ENCODE assay signal across 10 cellular contexts in genomic region chr10:80502621-80503583, GRCh38. TPM values are rescaled to one million over a fixed set of nuclear protein-coding genes. Genes with fewer than 3 reads are reported as not detected.
DNase-seq lines count a peak whose midpoint lies in the region; ATAC-seq and TF ChIP-seq lines count a peak whose summit lies in the region.
"Had no signal": no experiment of that assay in that cellular context is flagged by ENCODE, and none has a peak within 500 bp of the region (broad histone marks: within the 10 kb centered on the region; RNA-seq: fewer than 3 reads in every experiment).

No MANE protein-coding gene starts in this region.

- no peak overlapping the region for H3K9ac ChIP-seq in HUES64 (ENCODE audit: low read depth, low read length)

- peaks cover 62% of the 10 kb centered on the region for H3K36me3 Mint-ChIP-seq in activated naive CD4-positive, alpha-beta T cell treated with anti-CD3 and anti-CD28 coated beads, Interleukin-2, amount 10 ng/mL, durations not matched to agents 7 days and 5 days

- DNase-seq in activated naive CD4-positive, alpha-beta T cell treated with anti-CD3 and anti-CD28 coated beads, Interleukin-2, amount 10 ng/mL, durations not matched to agents 7 days and 5 days = no peak
- DNase-seq in heart right ventricle (no peak), spleen (peak; percentile 55), NCI-H748 treated with DMSO at 0.1 percent for 48 hours (lab: John Stamatoyannopoulos, UW) (no peak)
- no peak for DNase-seq in stimulated activated CD4-positive, alpha-beta T cell treated with anti-CD3 and anti-CD28 coated beads, Interleukin-15, amount 100 ng/mL, for 24 hours
- DNase-seq: hypothalamus, SW 1271 had no signal

- intact Hi-C loops in heart right ventricle (cut with DNase I) = loop anchor here in 5 of 10 donors (2.0 to 5.0 kb wide), 5 partner anchors 36 to 116 kb away; partner anchors contain the start of gene TSPAN14 (in 1 of the 5)
- intact Hi-C loops in spleen (cut with DNase I; ENCODE audit: low total_unique reads) = loop anchor here (5.0 to 10.0 kb wide), 3 partner anchors 41 to 118 kb away; no protein-coding TSS in a partner anchor

- H3K27me3 ChIP-seq in HUES64 (ENCODE audit: insufficient read depth, low read length) = no peaks in the 10 kb centered on the region
- H3K27me3 ChIP-seq in heart right ventricle = no peaks in the 10 kb centered on the region
- H3K27me3 ChIP-seq in spleen (replicated peaks in 1 of 7) = no peaks in the 10 kb centered on the region
- H3K27me3 ChIP-seq: adrenal gland had no signal

- H3K9me3 ChIP-seq in HUES64 (ENCODE audit: insufficient read depth, low read depth, low read length) (no peaks in the 10 kb centered on the region), heart right ventricle (no peaks in the 10 kb centered on the region), spleen (no peaks in the 10 kb centered on the region)
- H3K9me3 ChIP-seq: adrenal gland had no signal

- WGBS in HUES64 = 93% methylated on average over 13 of the region's 13 CpGs
- WGBS in heart right ventricle, 2 donors = 69 to 82% methylated on average over 13 of the region's 13 CpGs
- WGBS in spleen, 5 donors = 85 to 90% (median 88%) methylated on average over 13 of the region's 13 CpGs

- CTCF ChIA-PET in activated naive CD4-positive, alpha-beta T cell treated with anti-CD3 and anti-CD28 coated beads, Interleukin-2, amount 10 ng/mL, durations not matched to agents 7 days and 5 days (lab: Charles Lee) = interaction anchor here (1.0 to 21.2 kb wide), 4 partner anchors 9 to 120 kb away, joined by 3 to 986 read pairs (median 12); partner anchors contain the start of gene TSPAN14

- H3K27ac ChIP-seq in HUES64 (ENCODE audit: low read depth, low read length) = peak overlapping the region; percentile 46; the same call in 1 of the 2 replicates
- H3K27ac ChIP-seq in heart right ventricle = peak overlapping the region; percentile 19 to 92 (median 78)
- peak overlapping the region; percentile 11 to 96 (median 84) for H3K27ac ChIP-seq in spleen

- no peaks in the 10 kb centered on the region for H3K27me3 Mint-ChIP-seq in activated naive CD4-positive, alpha-beta T cell treated with anti-CD3 and anti-CD28 coated beads, Interleukin-2, amount 10 ng/mL, durations not matched to agents 7 days and 5 days

- H3K36me3 ChIP-seq in HUES64 (ENCODE audit: insufficient read depth, low read length) (peaks cover 2% of the 10 kb centered on the region; the same call in 1 of the 2 replicates), heart right ventricle (peaks cover 0 to 25% (median 4%) of the 10 kb centered on the region in 9 donors), spleen (peaks cover 0 to 38% (median 12%) of the 10 kb centered on the region in 6 donors)
- H3K36me3 ChIP-seq: adrenal gland had no signal

- H3K4me1 Mint-ChIP-seq in activated naive CD4-positive, alpha-beta T cell treated with anti-CD3 and anti-CD28 coated beads, Interleukin-2, amount 10 ng/mL, durations not matched to agents 7 days and 5 days = peaks cover 87% of the 10 kb centered on the region

- TF ChIP-seq POLR2A in spleen (IDR thresholded peaks at IDR 0.05) = no peak

- ATAC-seq in heart right ventricle (no peak), HG03045 (IDR thresholded peaks at IDR 0.05; ENCODE audit: unreplicated experiment) (no peak)

- no peak overlapping the region for H3K4me3 ChIP-seq in HUES64 (ENCODE audit: low read length)
- H3K4me3 ChIP-seq in heart right ventricle = no peak overlapping the region
- H3K4me3 ChIP-seq in spleen = no peak overlapping the region
- H3K4me3 ChIP-seq: adrenal gland had no signal

- H3K27ac Mint-ChIP-seq in activated naive CD4-positive, alpha-beta T cell treated with anti-CD3 and anti-CD28 coated beads, Interleukin-2, amount 10 ng/mL, durations not matched to agents 7 days and 5 days = peak overlapping the region; percentile 94

- H3K9me3 Mint-ChIP-seq in activated naive CD4-positive, alpha-beta T cell treated with anti-CD3 and anti-CD28 coated beads, Interleukin-2, amount 10 ng/mL, durations not matched to agents 7 days and 5 days = no peaks in the 10 kb centered on the region

- no peak overlapping the region for H3K4me3 Mint-ChIP-seq in activated naive CD4-positive, alpha-beta T cell treated with anti-CD3 and anti-CD28 coated beads, Interleukin-2, amount 10 ng/mL, durations not matched to agents 7 days and 5 days

- H3K4me1 ChIP-seq in HUES64 (ENCODE audit: insufficient read depth, low read length) = peaks cover 36% of the 10 kb centered on the region
- peaks cover 55 to 100% (median 98%) of the 10 kb centered on the region in 9 donors for H3K4me1 ChIP-seq in heart right ventricle
- H3K4me1 ChIP-seq in spleen = peaks cover 73 to 100% (median 89%) of the 10 kb centered on the region in 6 donors

- TF ChIP-seq CTCF in heart right ventricle (IDR thresholded peaks at IDR 0.05) (no peak), spleen (IDR thresholded peaks at IDR 0.05 in 8 of 11, conservative IDR thresholded peaks at IDR 0.05 in 3 of 11) (no peak)

RNA-seq across cellular contexts. Expression of gene SH2D4B, which starts 34.8 kb away (rescaled TPM):
- polyA plus RNA-seq in HUES64 (2013, experiment 1 of 2) = not detected
- 0.13 TPM for polyA plus RNA-seq in HUES64 (2013, experiment 2 of 2)
- total RNA-seq in heart right ventricle = not detected
- not detected for polyA plus RNA-seq in heart right ventricle
- total RNA-seq in spleen = under 1 TPM in 5 of 7 donors, not detected in 2; 0.11 to 0.46 (median 0.21) TPM
- under 1 TPM; 0.08 to 0.11 (median 0.10) TPM for polyA plus RNA-seq in spleen

RNA-seq across cellular contexts. Expression of gene TSPAN14, which starts 48.8 kb away (rescaled TPM):
- 67.4 TPM for polyA plus RNA-seq in HUES64 (2013, experiment 1 of 2)
- polyA plus RNA-seq in HUES64 (2013, experiment 2 of 2) = 75.6 TPM
- total RNA-seq in heart right ventricle (10 to 100 TPM; 21.7 to 57.2 (median 27.6) TPM), spleen (100 to 1,000 TPM in 6 of 7 donors, 10 to 100 TPM in 1; 81.3 to 172 (median 129) TPM)
- polyA plus RNA-seq in heart right ventricle (10 to 100 TPM; 16.9 to 35.0 TPM), spleen (10 to 100 TPM; 13.3 to 32.5 (median 24.6) TPM)
